ENCODE assay signal across 23 cellular contexts in genomic region chr3:101617478-101617877, GRCh38. TPM values are rescaled to one million over a fixed set of nuclear protein-coding genes. Genes with fewer than 3 reads are reported as not detected.
DNase-seq lines count a peak whose midpoint lies in the region; ATAC-seq and TF ChIP-seq lines count a peak whose summit lies in the region.
"Had no signal": no experiment of that assay in that cellular context is flagged by ENCODE, and none has a peak within 500 bp of the region (broad histone marks: within the 10 kb centered on the region; RNA-seq: fewer than 3 reads in every experiment).

No MANE protein-coding gene starts in this region.

- H3K27me3 ChIP-seq in right atrium auricular region: no peaks in the 10 kb centered on the region
- no peaks in the 10 kb centered on the region for H3K27me3 ChIP-seq in endodermal cell (ENCODE audit: control insufficient read depth, insufficient read depth, low read length, poor library complexity, severe bottlenecking)
- H3K27me3 ChIP-seq: BE2C, BLaER1 had no signal

- peaks cover 2% of the 10 kb centered on the region for H3K4me1 Mint-ChIP-seq in endodermal cell
- no peaks in the 10 kb centered on the region for H3K4me1 Mint-ChIP-seq in activated CD4-positive, alpha-beta T cell treated with anti-CD3 and anti-CD28 coated beads, Interleukin-2, amount 10 ng/mL, durations not matched to agents 24 days and 14 days
- H3K4me1 Mint-ChIP-seq: CD14-positive monocyte; CD4-positive, CD25-positive, alpha-beta regulatory T cell; CD8-positive, alpha-beta memory T cell had no signal

- peak; percentile 4 for DNase-seq in right atrium auricular region (ENCODE audit: low spot score)
- DNase-seq in left cardiac atrium: no peak
- DNase-seq in endodermal cell: peak; percentile 36
- DNase-seq in HuH-7 (ENCODE audit: low spot score): no peak
- no peak for DNase-seq in activated CD4-positive, alpha-beta T cell treated with anti-CD3 and anti-CD28 coated beads, Interleukin-2, amount 10 ng/mL, durations not matched to agents 24 days and 14 days
- DNase-seq: 8988T; ACHN; BE2C; C1 segment of cervical spinal cord; CD4-positive, alpha-beta memory T cell; CD4-positive, CD25-positive, alpha-beta regulatory T cell; CD8-positive, alpha-beta memory T cell; COR-L47; DMS 273 treated with DMSO at 0.1 percent for 48 hours; DMS153; DMS53; DMS79; DND-41; EL; GDM1 had no signal

- no peak overlapping the region for H3K27ac Mint-ChIP-seq in endodermal cell
- no peak overlapping the region for H3K27ac Mint-ChIP-seq in activated CD4-positive, alpha-beta T cell treated with anti-CD3 and anti-CD28 coated beads, Interleukin-2, amount 10 ng/mL, durations not matched to agents 24 days and 14 days
- H3K27ac Mint-ChIP-seq: CD14-positive monocyte; CD4-positive, CD25-positive, alpha-beta regulatory T cell had no signal

- H3K4me1 ChIP-seq in right atrium auricular region (no peaks in the 10 kb centered on the region), endodermal cell (ENCODE audit: control insufficient read depth, insufficient read depth, low read length) (no peaks in the 10 kb centered on the region)
- H3K4me1 ChIP-seq: BE2C, BLaER1 had no signal

- no peak overlapping the region for H3K4me3 Mint-ChIP-seq in endodermal cell
- no peak overlapping the region for H3K4me3 Mint-ChIP-seq in activated CD4-positive, alpha-beta T cell treated with anti-CD3 and anti-CD28 coated beads, Interleukin-2, amount 10 ng/mL, durations not matched to agents 24 days and 14 days
- H3K4me3 Mint-ChIP-seq: CD14-positive monocyte; CD4-positive, alpha-beta memory T cell; CD4-positive, CD25-positive, alpha-beta regulatory T cell; CD8-positive, alpha-beta memory T cell had no signal

- TF ChIP-seq CTCF in right atrium auricular region (IDR thresholded peaks at IDR 0.05): no peak
- TF ChIP-seq CTCF in endodermal cell (conservative IDR thresholded peaks at IDR 0.05): no peak

- H3K27ac ChIP-seq in right atrium auricular region (no peak overlapping the region), endodermal cell (ENCODE audit: low read depth, low read length) (no peak overlapping the region)
- H3K27ac ChIP-seq: BLaER1 had no signal

- no peak overlapping the region for H3K9ac ChIP-seq in endodermal cell (ENCODE audit: extremely low read depth, low read length, poor library complexity, severe bottlenecking)
- H3K9ac ChIP-seq: BLaER1 had no signal

- no peaks in the 10 kb centered on the region for H3K27me3 Mint-ChIP-seq in endodermal cell (ENCODE audit: insufficient read depth)
- no peaks in the 10 kb centered on the region for H3K27me3 Mint-ChIP-seq in activated CD4-positive, alpha-beta T cell treated with anti-CD3 and anti-CD28 coated beads, Interleukin-2, amount 10 ng/mL, durations not matched to agents 24 days and 14 days
- H3K27me3 Mint-ChIP-seq: CD4-positive, alpha-beta memory T cell; CD4-positive, CD25-positive, alpha-beta regulatory T cell; CD8-positive, alpha-beta memory T cell had no signal

- no peak for ATAC-seq in left cardiac atrium
- ATAC-seq: GM12878 had no signal

- H3K36me3 ChIP-seq in right atrium auricular region (no peaks in the 10 kb centered on the region), endodermal cell (ENCODE audit: control insufficient read depth, insufficient read depth, low read length) (no peaks in the 10 kb centered on the region)
- H3K36me3 ChIP-seq: BE2C, BLaER1 had no signal

- intact Hi-C loops in left cardiac atrium (cut with DNase I): no loop called here
- intact Hi-C loops in activated CD4-positive, alpha-beta T cell treated with anti-CD3 and anti-CD28 coated beads, Interleukin-2, amount 10 ng/mL, durations not matched to agents 24 days and 14 days (cut with micrococcal nuclease): no loop called here

- no peaks in the 10 kb centered on the region for H3K36me3 Mint-ChIP-seq in endodermal cell (ENCODE audit: low read depth)
- H3K36me3 Mint-ChIP-seq in activated CD4-positive, alpha-beta T cell treated with anti-CD3 and anti-CD28 coated beads, Interleukin-2, amount 10 ng/mL, durations not matched to agents 24 days and 14 days (ENCODE audit: low read depth): no peaks in the 10 kb centered on the region
- H3K36me3 Mint-ChIP-seq: CD14-positive monocyte; CD4-positive, alpha-beta memory T cell had no signal

- 90 to 96% methylated on average over 4 to 7 of the region's 7 CpGs for WGBS in endodermal cell (ENCODE audit: insufficient coverage in 1 of 2, insufficient read length in 1 of 2), 2 experiments

- peaks cover 2% of the 10 kb centered on the region for H3K9me3 Mint-ChIP-seq in endodermal cell
- H3K9me3 Mint-ChIP-seq in activated CD4-positive, alpha-beta T cell treated with anti-CD3 and anti-CD28 coated beads, Interleukin-2, amount 10 ng/mL, durations not matched to agents 24 days and 14 days: peaks cover 3% of the 10 kb centered on the region
- H3K9me3 Mint-ChIP-seq: CD4-positive, CD25-positive, alpha-beta regulatory T cell had no signal

- H3K4me3 ChIP-seq in right atrium auricular region: no peak overlapping the region
- no peak overlapping the region for H3K4me3 ChIP-seq in endodermal cell (ENCODE audit: low read length)
- H3K4me3 ChIP-seq: BLaER1, GM12878 had no signal

- peaks cover 0 to 6% of the 10 kb centered on the region in 2 donors for H3K9me3 ChIP-seq in right atrium auricular region
- no peaks in the 10 kb centered on the region for H3K9me3 ChIP-seq in endodermal cell (ENCODE audit: control insufficient read depth, low read length)
- H3K9me3 ChIP-seq: BE2C had no signal

RNA-seq across cellular contexts. Expression of gene PCNP, which starts 43.5 kb away (rescaled TPM):
- 10 to 100 TPM; 63.4 to 83.9 TPM for total RNA-seq in right atrium auricular region
- 100 to 1,000 TPM; 108 to 122 TPM for total RNA-seq in left cardiac atrium
- 100 to 1,000 TPM; 192 to 214 TPM for total RNA-seq in endodermal cell
- 178 TPM for polyA plus RNA-seq in endodermal cell (2013, experiment 1 of 2)
- polyA plus RNA-seq in endodermal cell (2013, experiment 2 of 2): 151 TPM
- 190 and 205 TPM in 2 replicates for total RNA-seq in activated CD4-positive, alpha-beta T cell treated with anti-CD3 and anti-CD28 coated beads, Interleukin-2, amount 10 ng/mL, durations not matched to agents 24 days and 14 days

RNA-seq across cellular contexts. Expression of gene TRMT10C, which starts 55.8 kb away (rescaled TPM):
- total RNA-seq in right atrium auricular region (10 to 100 TPM; 21.5 to 22.8 TPM), left cardiac atrium (10 to 100 TPM; 21.2 to 23.6 TPM), endodermal cell (10 to 100 TPM; 41.4 to 41.8 TPM)
- 40.1 TPM for polyA plus RNA-seq in endodermal cell (2013, experiment 1 of 2)
- 42.1 TPM for polyA plus RNA-seq in endodermal cell (2013, experiment 2 of 2)
- 58.3 and 59.9 TPM in 2 replicates for total RNA-seq in activated CD4-positive, alpha-beta T cell treated with anti-CD3 and anti-CD28 coated beads, Interleukin-2, amount 10 ng/mL, durations not matched to agents 24 days and 14 days

RNA-seq across cellular contexts. Expression of gene ZBTB11, which starts 59.5 kb away (rescaled TPM):
- 10 to 100 TPM in 1 of 2 donors, 1 to 10 TPM in 1; 9.8 to 10.4 TPM for total RNA-seq in right atrium auricular region
- total RNA-seq in left cardiac atrium: 10 to 100 TPM in 1 of 2 donors, 1 to 10 TPM in 1; 8.3 to 10.3 TPM
- total RNA-seq in endodermal cell: 10 to 100 TPM; 16.8 to 20.9 TPM
- 15.0 TPM for polyA plus RNA-seq in endodermal cell (2013, experiment 1 of 2)
- polyA plus RNA-seq in endodermal cell (2013, experiment 2 of 2): 13.6 TPM
- 29.0 and 30.2 TPM in 2 replicates for total RNA-seq in activated CD4-positive, alpha-beta T cell treated with anti-CD3 and anti-CD28 coated beads, Interleukin-2, amount 10 ng/mL, durations not matched to agents 24 days and 14 days

Comparison
In these comparisons a context has a peak if more than half of its experiments do, and no peak if none do; other contexts are left out.
1. DNase-seq: peak in right atrium auricular region (single experiment) and endodermal cell (single experiment); none in left cardiac atrium (single experiment), HuH-7 (single experiment) and activated CD4-positive, alpha-beta T cell treated with anti-CD3 and anti-CD28 coated beads, Interleukin-2, amount 10 ng/mL, durations not matched to agents 24 days and 14 days (single experiment).